14 cellular contexts compared by ENCODE assay signal in genomic region chr6:157056275-157056674, GRCh38.
A peak's percentile ranks its signal among the peaks of the same experiment; 100 is the strongest.
DNase-seq lines count a peak whose midpoint lies in the region; ATAC-seq and TF ChIP-seq lines count a peak whose summit lies in the region.
"Had no signal": no experiment of that assay in that cellular context is flagged by ENCODE, and none has a peak within 500 bp of the region (broad histone marks: within the 10 kb centered on the region; RNA-seq: fewer than 3 reads in every experiment).

No MANE protein-coding gene starts in this region.

- TF ChIP-seq EP300 in neural cell (conservative IDR thresholded peaks at IDR 0.05; ENCODE audit: poor library complexity, severe bottlenecking) (no peak), suprapubic skin (IDR thresholded peaks at IDR 0.05) (no peak)

- no peak for TF ChIP-seq RAD21 in neural cell (conservative IDR thresholded peaks at IDR 0.05)

- TF ChIP-seq CTCF in GM10266 (IDR thresholded peaks at IDR 0.05; ENCODE audit: control insufficient read depth, insufficient read depth, low read depth, missing control alignments) = no peak
- no peak for TF ChIP-seq CTCF in activated CD8-positive, alpha-beta T cell treated with anti-CD3 and anti-CD28 coated beads for 36 hours (IDR thresholded peaks at IDR 0.05)
- TF ChIP-seq CTCF in neural cell (IDR thresholded peaks at IDR 0.05; ENCODE audit: poor library complexity, severe bottlenecking) = no peak
- TF ChIP-seq CTCF in suprapubic skin (IDR thresholded peaks at IDR 0.05) = no peak
- TF ChIP-seq CTCF in GM23338 (conservative IDR thresholded peaks at IDR 0.05; ENCODE audit: low read depth in 2 of 2) = no peak
- no peak for TF ChIP-seq CTCF in Peyer's patch (IDR thresholded peaks at IDR 0.05)

- H3K9me2 ChIP-seq in neural cell (ENCODE audit: insufficient read depth, low read length) = no peaks in the 10 kb centered on the region
- no peaks in the 10 kb centered on the region for H3K9me2 ChIP-seq in GM23338 (ENCODE audit: insufficient read depth)

- H3K4me1 Mint-ChIP-seq in activated CD8-positive, alpha-beta T cell treated with anti-CD3 and anti-CD28 coated beads for 36 hours (ENCODE audit: low read depth) = peaks cover 52% of the 10 kb centered on the region
- peaks cover 32% of the 10 kb centered on the region for H3K4me1 Mint-ChIP-seq in GM23338

- peak; percentile 70 for ATAC-seq in GM21515 (IDR thresholded peaks at IDR 0.05; ENCODE audit: unreplicated experiment)
- ATAC-seq in activated CD8-positive, alpha-beta T cell treated with anti-CD3 and anti-CD28 coated beads for 36 hours = peak; percentile 68
- ATAC-seq in GM23338 = no peak

- H3F3A ChIP-seq in neural cell (ENCODE audit: insufficient read depth, low read length, poor library complexity, severe bottlenecking) (peaks cover 6% of the 10 kb centered on the region), GM23338 (replicated peaks; ENCODE audit: low read depth) (no peaks in the 10 kb centered on the region)

- intact Hi-C loops in activated CD8-positive, alpha-beta T cell treated with anti-CD3 and anti-CD28 coated beads for 36 hours (cut with micrococcal nuclease) = no loop called here

- H3K9me3 Mint-ChIP-seq in activated CD8-positive, alpha-beta T cell treated with anti-CD3 and anti-CD28 coated beads for 36 hours = peaks cover 2% of the 10 kb centered on the region
- peaks cover 9% of the 10 kb centered on the region; the same call in 2 of the 3 replicates for H3K9me3 Mint-ChIP-seq in GM23338

- H3K79me2 ChIP-seq in neural cell (replicated peaks; ENCODE audit: insufficient read depth, low read length) = peaks cover 7% of the 10 kb centered on the region
- H3K79me2 ChIP-seq in GM23338 (replicated peaks; ENCODE audit: insufficient read depth) = peaks cover 70% of the 10 kb centered on the region

- H3K4me2 ChIP-seq in neural cell (ENCODE audit: low read length) (no peak overlapping the region), GM23338 (no peak overlapping the region)

- 37% methylated on average over 1 of the region's 1 CpG for WGBS in suprapubic skin

- H4K20me1 ChIP-seq in neural cell (ENCODE audit: insufficient read depth) = no peaks in the 10 kb centered on the region
- H4K20me1 ChIP-seq in GM23338 (replicated peaks; ENCODE audit: insufficient read depth) = 0 out of 2 replicates have a peak, but pooled peaks cover 8% of the 10 kb centered on the region

- no peaks in the 10 kb centered on the region for H3K27me3 ChIP-seq in neural cell (ENCODE audit: insufficient read depth, low read depth, low read length)
- no peaks in the 10 kb centered on the region for H3K27me3 ChIP-seq in suprapubic skin
- no peaks in the 10 kb centered on the region for H3K27me3 ChIP-seq in GM23338 (ENCODE audit: insufficient read depth)
- H3K27me3 ChIP-seq in Peyer's patch = no peaks in the 10 kb centered on the region
- H3K27me3 ChIP-seq: SJCRH30 had no signal

- peaks cover 13% of the 10 kb centered on the region for H3K4me1 ChIP-seq in suprapubic skin
- H3K4me1 ChIP-seq in GM23338 (ENCODE audit: insufficient read depth) = peaks cover 16% of the 10 kb centered on the region
- H3K4me1 ChIP-seq in Peyer's patch = peaks cover 0 to 6% (median 0%) of the 10 kb centered on the region in 4 donors
- H3K4me1 ChIP-seq: SJCRH30 had no signal

- no peak for TF ChIP-seq POLR2A in suprapubic skin (IDR thresholded peaks at IDR 0.05)
- TF ChIP-seq POLR2A in Peyer's patch (IDR thresholded peaks at IDR 0.05) = no peak

- H3K27me3 Mint-ChIP-seq in activated CD8-positive, alpha-beta T cell treated with anti-CD3 and anti-CD28 coated beads for 36 hours = no peaks in the 10 kb centered on the region
- no peaks in the 10 kb centered on the region for H3K27me3 Mint-ChIP-seq in GM23338 (ENCODE audit: insufficient read depth, low read depth, poor library complexity)

- peaks cover 17% of the 10 kb centered on the region for H3K36me3 Mint-ChIP-seq in activated CD8-positive, alpha-beta T cell treated with anti-CD3 and anti-CD28 coated beads for 36 hours (ENCODE audit: low read depth)
- peaks cover 18% of the 10 kb centered on the region for H3K36me3 Mint-ChIP-seq in GM23338 (ENCODE audit: low read depth)

- peak; percentile 48 for DNase-seq in GM10266 (ENCODE audit: extremely low spot score)
- DNase-seq in activated CD8-positive, alpha-beta T cell treated with anti-CD3 and anti-CD28 coated beads for 36 hours = peak; percentile 79
- no peak for DNase-seq in ureter (ENCODE audit: low spot score)
- no peak for DNase-seq in suprapubic skin (ENCODE audit: low spot score in 2 of 2)
- no peak for DNase-seq in GM23338 (ENCODE audit: low spot score)
- DNase-seq in Peyer's patch = no peak
- DNase-seq: hippocampal formation, mesendoderm, retina, SJCRH30 had no signal

- H3K9me3 ChIP-seq in neural cell (ENCODE audit: low read length) = no peaks in the 10 kb centered on the region
- H3K9me3 ChIP-seq in suprapubic skin = no peaks in the 10 kb centered on the region
- H3K9me3 ChIP-seq in Peyer's patch = no peaks in the 10 kb centered on the region
- H3K9me3 ChIP-seq: SJCRH30 had no signal

- no peak overlapping the region for H3K9ac ChIP-seq in neural cell (ENCODE audit: low read length)

- H3K27ac Mint-ChIP-seq in activated CD8-positive, alpha-beta T cell treated with anti-CD3 and anti-CD28 coated beads for 36 hours = peak overlapping the region; percentile 98
- no peak overlapping the region for H3K27ac Mint-ChIP-seq in GM23338

- no peak overlapping the region for H3K4me3 ChIP-seq in neural cell (ENCODE audit: low read length)
- no peak overlapping the region for H3K4me3 ChIP-seq in suprapubic skin
- no peak overlapping the region for H3K4me3 ChIP-seq in GM23338
- no peak overlapping the region for H3K4me3 ChIP-seq in Peyer's patch
- H3K4me3 ChIP-seq: SJCRH30 had no signal

- CTCF ChIA-PET in activated CD8-positive, alpha-beta T cell treated with anti-CD3 and anti-CD28 coated beads for 36 hours (lab: Charles Lee) = interaction anchor here (1.5 to 1.7 kb wide), 2 partner anchors 10 to 23 kb away, joined by 4 to 6 read pairs; no protein-coding TSS in a partner anchor

- no peak overlapping the region for H2AFZ ChIP-seq in neural cell (ENCODE audit: low read depth, low read length)
- H2AFZ ChIP-seq in GM23338 = no peak overlapping the region

- peak overlapping the region; percentile 26 for H3K27ac ChIP-seq in neural cell (ENCODE audit: low read length)
- H3K27ac ChIP-seq in suprapubic skin = no peak overlapping the region
- H3K27ac ChIP-seq in GM23338 (ENCODE audit: low read depth) = no peak overlapping the region
- H3K27ac ChIP-seq in Peyer's patch = no peak overlapping the region
- H3K27ac ChIP-seq: C4-2B, SJCRH30 had no signal

- H3K4me3 Mint-ChIP-seq in activated CD8-positive, alpha-beta T cell treated with anti-CD3 and anti-CD28 coated beads for 36 hours = peak overlapping the region; percentile 33
- no peak overlapping the region for H3K4me3 Mint-ChIP-seq in GM23338
- H3K4me3 Mint-ChIP-seq: brain had no signal

- POLR2A ChIA-PET in activated CD8-positive, alpha-beta T cell treated with anti-CD3 and anti-CD28 coated beads for 36 hours (lab: Charles Lee) = interaction anchor here (2.7 kb wide), 1 partner anchor 12 kb away, joined by 15 read pairs; no protein-coding TSS in a partner anchor

- H3K36me3 ChIP-seq in neural cell (ENCODE audit: insufficient read depth, low read length) = no peaks in the 10 kb centered on the region
- no peaks in the 10 kb centered on the region for H3K36me3 ChIP-seq in suprapubic skin
- no peaks in the 10 kb centered on the region for H3K36me3 ChIP-seq in GM23338 (ENCODE audit: insufficient read depth)
- no peaks in the 10 kb centered on the region for H3K36me3 ChIP-seq in Peyer's patch
- H3K36me3 ChIP-seq: SJCRH30 had no signal

TF ChIP-seq in neural cell, 6 proteins besides CTCF, POLR2A, EP300 and RAD21 (continues in another document):
- TF ChIP-seq POLR2AphosphoS5 (IDR thresholded peaks at IDR 0.05) = no peak
- no peak for TF ChIP-seq SMC3 (conservative IDR thresholded peaks at IDR 0.05; ENCODE audit: poor library complexity)
- TF ChIP-seq EZH2 (IDR thresholded peaks at IDR 0.05; ENCODE audit: borderline replicate concordance, insufficient read depth, low read length, poor library complexity, severe bottlenecking) = no peak
- TF ChIP-seq MXI1 (conservative IDR thresholded peaks at IDR 0.05; ENCODE audit: poor library complexity, severe bottlenecking) = no peak

TF ChIP-seq in GM23338, 12 proteins besides CTCF, POLR2A, EP300 and RAD21:
- TF ChIP-seq STAT1 (IDR thresholded peaks at IDR 0.05; ENCODE audit: unreplicated experiment) (no peak), REST (IDR thresholded peaks at IDR 0.05; ENCODE audit: unreplicated experiment) (no peak)
- TF ChIP-seq, protein P1, sequence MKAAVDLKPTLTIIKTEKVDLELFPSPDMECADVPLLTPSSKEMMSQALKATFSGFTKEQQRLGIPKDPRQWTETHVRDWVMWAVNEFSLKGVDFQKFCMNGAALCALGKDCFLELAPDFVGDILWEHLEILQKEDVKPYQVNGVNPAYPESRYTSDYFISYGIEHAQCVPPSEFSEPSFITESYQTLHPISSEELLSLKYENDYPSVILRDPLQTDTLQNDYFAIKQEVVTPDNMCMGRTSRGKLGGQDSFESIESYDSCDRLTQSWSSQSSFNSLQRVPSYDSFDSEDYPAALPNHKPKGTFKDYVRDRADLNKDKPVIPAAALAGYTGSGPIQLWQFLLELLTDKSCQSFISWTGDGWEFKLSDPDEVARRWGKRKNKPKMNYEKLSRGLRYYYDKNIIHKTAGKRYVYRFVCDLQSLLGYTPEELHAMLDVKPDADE (IDR thresholded peaks at IDR 0.05) = no peak

Comparison
In these comparisons a context has a peak if more than half of its experiments do, and no peak if none do; other contexts are left out.
1. DNase-seq: peak in GM10266 (single experiment) and activated CD8-positive, alpha-beta T cell treated with anti-CD3 and anti-CD28 coated beads for 36 hours (single experiment); none in ureter (single experiment), suprapubic skin (0 of 2), GM23338 (single experiment) and Peyer's patch (0 of 3).